ENCODE assay signal across 21 cellular contexts in genomic region chr13:73859841-73860240, GRCh38.
DNase-seq lines count a peak whose midpoint lies in the region; ATAC-seq and TF ChIP-seq lines count a peak whose summit lies in the region.
"Had no signal": no experiment of that assay in that cellular context is flagged by ENCODE, and none has a peak within 500 bp of the region (broad histone marks: within the 10 kb centered on the region; RNA-seq: fewer than 3 reads in every experiment).

No MANE protein-coding gene starts in this region.

- no peak overlapping the region for H4K8ac ChIP-seq in H9 (replicated peaks; ENCODE audit: insufficient read length, low read depth, low read length)

- H3K79me2 ChIP-seq in H9 (ENCODE audit: insufficient read depth, low read length): no peaks in the 10 kb centered on the region

- no peak overlapping the region for H2BK12ac ChIP-seq in H9 (ENCODE audit: insufficient read length, low read depth, low read length)

- no peaks in the 10 kb centered on the region for H4K20me1 ChIP-seq in H9 (ENCODE audit: control insufficient read depth, insufficient read depth, insufficient read length)
- H4K20me1 ChIP-seq: BLaER1 treated with 17β-estradiol and CSF1 and Interleukin-3, amounts not matched to agents 10 nM and 100 nM had no signal

- H4K5ac ChIP-seq in H9 (ENCODE audit: insufficient read length, low read depth, low read length): no peak overlapping the region

- CTCF ChIA-PET in activated CD8-positive, alpha-beta memory T cell treated with anti-CD3 and anti-CD28 coated beads, Interleukin-2, amount 10 ng/mL, durations not matched to agents 7 days and 5 days (lab: Charles Lee): no interaction called here
- CTCF ChIA-PET in naive thymus-derived CD4-positive, alpha-beta T cell (lab: Charles Lee): interaction anchor here (0.6 to 1.5 kb wide), 4 partner anchors 9 to 1360 kb away, joined by 3 to 4 read pairs (median 3); no protein-coding TSS in a partner anchor

- no peaks in the 10 kb centered on the region for H3K27me3 ChIP-seq in H9 (ENCODE audit: insufficient read depth, low read length)
- no peaks in the 10 kb centered on the region for H3K27me3 ChIP-seq in naive thymus-derived CD4-positive, alpha-beta T cell (ENCODE audit: control insufficient read depth in 2 of 2, insufficient read depth in 2 of 2, low read length in 2 of 2)
- H3K27me3 ChIP-seq: BLaER1 treated with 17β-estradiol and CSF1 and Interleukin-3, amounts not matched to agents 10 nM and 100 nM had no signal

- no peak overlapping the region for H2BK15ac ChIP-seq in H9 (ENCODE audit: low read depth, low read length)

- H4K91ac ChIP-seq in H9 (ENCODE audit: insufficient read length, low read depth, low read length): no peak overlapping the region

- H3K4me1 Mint-ChIP-seq in activated CD8-positive, alpha-beta memory T cell treated with anti-CD3 and anti-CD28 coated beads, Interleukin-2, amount 10 ng/mL, durations not matched to agents 7 days and 5 days: peaks cover 5% of the 10 kb centered on the region
- peaks cover 2 to 16% of the 10 kb centered on the region in 2 experiments for H3K4me1 Mint-ChIP-seq in H9
- H3K4me1 Mint-ChIP-seq in activated T-helper 17 cell treated with anti-CD3 and anti-CD28 coated beads, Interleukin-2, amount 50 U/mL, for 72 hours: peaks cover 25% of the 10 kb centered on the region
- peaks cover 5 to 47% (median 37%) of the 10 kb centered on the region in 7 donors for H3K4me1 Mint-ChIP-seq in naive thymus-derived CD4-positive, alpha-beta T cell
- peaks cover 16% of the 10 kb centered on the region for H3K4me1 Mint-ChIP-seq in stimulated activated naive CD8-positive, alpha-beta T cell treated with anti-CD3 and anti-CD28 coated beads, Interleukin-15, amount 100 ng/mL, for 72 hours

- H3K14ac ChIP-seq in H9 (ENCODE audit: insufficient read depth, low read length): no peak overlapping the region

- no peak overlapping the region for H3K27ac ChIP-seq in H9 (ENCODE audit: insufficient read length, low read depth, low read length)
- H3K27ac ChIP-seq in naive thymus-derived CD4-positive, alpha-beta T cell (ENCODE audit: low read depth, low read length): no peak overlapping the region
- H3K27ac ChIP-seq: A549; BLaER1 treated with 17β-estradiol and CSF1 and Interleukin-3, amounts not matched to agents 10 nM and 100 nM had no signal

- H3K56ac ChIP-seq in H9 (ENCODE audit: insufficient read length, low read depth, low read length): no peak overlapping the region

- no peak overlapping the region for H2BK120ac ChIP-seq in H9 (ENCODE audit: low read depth, low read length, poor library complexity, severe bottlenecking)

- no peak overlapping the region for H2BK5ac ChIP-seq in H9 (ENCODE audit: insufficient read length, low read length)

- H3K4me1 ChIP-seq in H9 (ENCODE audit: insufficient read depth, low read length): no peaks in the 10 kb centered on the region
- peaks cover 0 to 13% of the 10 kb centered on the region in 2 donors for H3K4me1 ChIP-seq in naive thymus-derived CD4-positive, alpha-beta T cell (ENCODE audit: control insufficient read depth in 2 of 2, insufficient read depth in 2 of 2, low read length in 2 of 2)
- H3K4me1 ChIP-seq: A549; BLaER1 treated with 17β-estradiol and CSF1 and Interleukin-3, amounts not matched to agents 10 nM and 100 nM; Caco-2 had no signal

- no peak overlapping the region for H2BK20ac ChIP-seq in H9 (ENCODE audit: low read depth, low read length, poor library complexity, severe bottlenecking)

- DNase-seq in activated CD8-positive, alpha-beta memory T cell treated with anti-CD3 and anti-CD28 coated beads, Interleukin-2, amount 10 ng/mL, durations not matched to agents 7 days and 5 days: no peak
- no peak for DNase-seq in activated CD8-positive, alpha-beta memory T cell treated with anti-CD3 and anti-CD28 coated beads, Interleukin-2, amount 50 U/mL, for 48 hours
- DNase-seq in H9: no peak
- no peak for DNase-seq in naive thymus-derived CD4-positive, alpha-beta T cell
- DNase-seq in stimulated activated naive CD8-positive, alpha-beta T cell treated with anti-CD3 and anti-CD28 coated beads, Interleukin-15, amount 100 ng/mL, for 72 hours: no peak
- DNase-seq: Caco-2, EL, H7, Kasumi-1, MM.1S, NCI-H1092 treated with DMSO at 0.1 percent for 48 hours, NCI-H1694, NCI-H2107, NCI-H2227 treated with DMSO at 0.1 percent for 48 hours, NCI-H524, RPMI8226 had no signal

- no peak for TF ChIP-seq CTCF in H9 (conservative IDR thresholded peaks at IDR 0.05)

- H3K9me3 ChIP-seq in H9 (ENCODE audit: control insufficient read depth, low read depth, low read length): no peaks in the 10 kb centered on the region
- H3K9me3 ChIP-seq in naive thymus-derived CD4-positive, alpha-beta T cell (ENCODE audit: control insufficient read depth in 2 of 3, low read length in 3 of 3): no peaks in the 10 kb centered on the region
- H3K9me3 ChIP-seq: A549, Caco-2 had no signal

- intact Hi-C loops in naive thymus-derived CD4-positive, alpha-beta T cell (cut with micrococcal nuclease): no loop called here

- H3K36me3 Mint-ChIP-seq in activated CD8-positive, alpha-beta memory T cell treated with anti-CD3 and anti-CD28 coated beads, Interleukin-2, amount 10 ng/mL, durations not matched to agents 7 days and 5 days: no peaks in the 10 kb centered on the region
- no peaks in the 10 kb centered on the region; a peak in 1 of 7 replicates for H3K36me3 Mint-ChIP-seq in H9 (ENCODE audit: insufficient read depth in 1 of 3, low read depth in 3 of 3)
- no peaks in the 10 kb centered on the region for H3K36me3 Mint-ChIP-seq in activated T-helper 17 cell treated with anti-CD3 and anti-CD28 coated beads, Interleukin-2, amount 50 U/mL, for 72 hours (ENCODE audit: low read depth)
- peaks cover 7 to 38% (median 24%) of the 10 kb centered on the region in 5 donors for H3K36me3 Mint-ChIP-seq in naive thymus-derived CD4-positive, alpha-beta T cell

- no peaks in the 10 kb centered on the region for H3K23me2 ChIP-seq in H9 (ENCODE audit: insufficient read length, low read depth, low read length, poor library complexity, severe bottlenecking)

- no peaks in the 10 kb centered on the region for H3K9me3 Mint-ChIP-seq in activated CD8-positive, alpha-beta memory T cell treated with anti-CD3 and anti-CD28 coated beads, Interleukin-2, amount 10 ng/mL, durations not matched to agents 7 days and 5 days (ENCODE audit: low read depth)
- H3K9me3 Mint-ChIP-seq in H9: no peaks in the 10 kb centered on the region
- H3K9me3 Mint-ChIP-seq in activated T-helper 17 cell treated with anti-CD3 and anti-CD28 coated beads, Interleukin-2, amount 50 U/mL, for 72 hours: no peaks in the 10 kb centered on the region
- peaks cover 0 to 4% (median 0%) of the 10 kb centered on the region in 11 donors for H3K9me3 Mint-ChIP-seq in naive thymus-derived CD4-positive, alpha-beta T cell
- H3K9me3 Mint-ChIP-seq in stimulated activated naive CD8-positive, alpha-beta T cell treated with anti-CD3 and anti-CD28 coated beads, Interleukin-15, amount 100 ng/mL, for 72 hours: peaks cover 0 to 3% of the 10 kb centered on the region in 2 donors

- H3T11ph ChIP-seq in H9 (ENCODE audit: low read length): no peak overlapping the region

- H3K27me3 Mint-ChIP-seq in activated CD8-positive, alpha-beta memory T cell treated with anti-CD3 and anti-CD28 coated beads, Interleukin-2, amount 10 ng/mL, durations not matched to agents 7 days and 5 days: no peaks in the 10 kb centered on the region
- no peaks in the 10 kb centered on the region for H3K27me3 Mint-ChIP-seq in H9 (ENCODE audit: low read depth)
- H3K27me3 Mint-ChIP-seq in activated T-helper 17 cell treated with anti-CD3 and anti-CD28 coated beads, Interleukin-2, amount 50 U/mL, for 72 hours: no peaks in the 10 kb centered on the region
- no peaks in the 10 kb centered on the region for H3K27me3 Mint-ChIP-seq in naive thymus-derived CD4-positive, alpha-beta T cell
- H3K27me3 Mint-ChIP-seq in stimulated activated naive CD8-positive, alpha-beta T cell treated with anti-CD3 and anti-CD28 coated beads, Interleukin-15, amount 100 ng/mL, for 72 hours: no peaks in the 10 kb centered on the region

- H3K4me3 Mint-ChIP-seq in activated CD8-positive, alpha-beta memory T cell treated with anti-CD3 and anti-CD28 coated beads, Interleukin-2, amount 10 ng/mL, durations not matched to agents 7 days and 5 days: peak overlapping the region; percentile 24
- H3K4me3 Mint-ChIP-seq in H9: no peak overlapping the region
- peak overlapping the region; percentile 87 for H3K4me3 Mint-ChIP-seq in activated T-helper 17 cell treated with anti-CD3 and anti-CD28 coated beads, Interleukin-2, amount 50 U/mL, for 72 hours
- H3K4me3 Mint-ChIP-seq in naive thymus-derived CD4-positive, alpha-beta T cell: no peak overlapping the region
- no peak overlapping the region for H3K4me3 Mint-ChIP-seq in stimulated activated naive CD8-positive, alpha-beta T cell treated with anti-CD3 and anti-CD28 coated beads, Interleukin-15, amount 100 ng/mL, for 72 hours

- H3K18ac ChIP-seq in H9 (ENCODE audit: insufficient read length, low read depth, low read length): no peak overlapping the region

- H3K27ac Mint-ChIP-seq in activated CD8-positive, alpha-beta memory T cell treated with anti-CD3 and anti-CD28 coated beads, Interleukin-2, amount 10 ng/mL, durations not matched to agents 7 days and 5 days: peak overlapping the region; percentile 61
- peak overlapping the region in 2 of 3 experiments; percentile 4 to 10; a peak in 2 of 7 replicates for H3K27ac Mint-ChIP-seq in H9
- H3K27ac Mint-ChIP-seq in activated T-helper 17 cell treated with anti-CD3 and anti-CD28 coated beads, Interleukin-2, amount 50 U/mL, for 72 hours: peak overlapping the region; percentile 91
- peak overlapping the region in 8 of 9 donors; percentile 9 to 60 (median 26) for H3K27ac Mint-ChIP-seq in naive thymus-derived CD4-positive, alpha-beta T cell
- no peak overlapping the region for H3K27ac Mint-ChIP-seq in stimulated activated naive CD8-positive, alpha-beta T cell treated with anti-CD3 and anti-CD28 coated beads, Interleukin-15, amount 100 ng/mL, for 72 hours

- no peaks in the 10 kb centered on the region for H3K36me3 ChIP-seq in naive thymus-derived CD4-positive, alpha-beta T cell (ENCODE audit: control insufficient read depth in 2 of 3, insufficient read depth in 3 of 3, low read length in 3 of 3)

- no peak overlapping the region for H3K23ac ChIP-seq in H9 (ENCODE audit: insufficient read length, low read depth, low read length)

- no peak overlapping the region for H2AK5ac ChIP-seq in H9 (ENCODE audit: insufficient read length, low read length)

- no peak for ATAC-seq in activated CD8-positive, alpha-beta memory T cell treated with anti-CD3 and anti-CD28 coated beads, Interleukin-2, amount 10 ng/mL, durations not matched to agents 7 days and 5 days
- ATAC-seq in activated T-helper 17 cell treated with anti-CD3 and anti-CD28 coated beads, Interleukin-2, amount 50 U/mL, for 72 hours (replicated peaks): peak; percentile 37
- ATAC-seq in naive thymus-derived CD4-positive, alpha-beta T cell: peak; percentile 48
- ATAC-seq in GM19463 (IDR thresholded peaks at IDR 0.05; ENCODE audit: unreplicated experiment) (no peak), GM18498 (IDR thresholded peaks at IDR 0.05; ENCODE audit: unreplicated experiment) (no peak)
- ATAC-seq in stimulated activated naive CD8-positive, alpha-beta T cell treated with anti-CD3 and anti-CD28 coated beads, Interleukin-15, amount 100 ng/mL, for 72 hours: no peak
- ATAC-seq: A549 had no signal

- no peak overlapping the region for H3K4ac ChIP-seq in H9 (ENCODE audit: low read depth, low read length)

- H3K4me3 ChIP-seq in naive thymus-derived CD4-positive, alpha-beta T cell (ENCODE audit: low read length): no peak overlapping the region
- H3K4me3 ChIP-seq: A549; BLaER1 treated with 17β-estradiol and CSF1 and Interleukin-3, amounts not matched to agents 10 nM and 100 nM had no signal

- POLR2A ChIA-PET in naive thymus-derived CD4-positive, alpha-beta T cell (lab: Charles Lee): interaction anchor here (1.3 kb wide), 1 partner anchor 275 kb away, joined by 6 read pairs; the partner anchor contains the start of gene KLF12

- H2AFZ ChIP-seq in H9 (ENCODE audit: low read length): no peak overlapping the region

- WGBS in H9 (ENCODE audit: extremely low coverage, insufficient read length, low lambda C conversion rate): no CpG with 5 or more reads among the region's 4 CpGs

- no peak overlapping the region for H3K4me2 ChIP-seq in H9 (ENCODE audit: insufficient read depth, insufficient read length, low read length)
- H3K4me2 ChIP-seq: A549; BLaER1 treated with 17β-estradiol and CSF1 and Interleukin-3, amounts not matched to agents 10 nM and 100 nM had no signal

- no peak overlapping the region for H3K9ac ChIP-seq in H9 (ENCODE audit: extremely low read depth, insufficient read length, low read length)
- H3K9ac ChIP-seq: BLaER1 treated with 17β-estradiol and CSF1 and Interleukin-3, amounts not matched to agents 10 nM and 100 nM had no signal

- no peaks in the 10 kb centered on the region for H3K79me1 ChIP-seq in H9 (ENCODE audit: insufficient read depth, low read depth, low read length, poor library complexity, severe bottlenecking)

Comparison
In these comparisons a context has a peak if more than half of its experiments do, and no peak if none do; other contexts are left out.
1. ATAC-seq: peak in activated T-helper 17 cell treated with anti-CD3 and anti-CD28 coated beads, Interleukin-2, amount 50 U/mL, for 72 hours (single experiment) and naive thymus-derived CD4-positive, alpha-beta T cell (single experiment); none in activated CD8-positive, alpha-beta memory T cell treated with anti-CD3 and anti-CD28 coated beads, Interleukin-2, amount 10 ng/mL, durations not matched to agents 7 days and 5 days (single experiment), GM19463 (single experiment), stimulated activated naive CD8-positive, alpha-beta T cell treated with anti-CD3 and anti-CD28 coated beads, Interleukin-15, amount 100 ng/mL, for 72 hours (single experiment) and GM18498 (single experiment).
2. H3K27ac Mint-ChIP-seq: peak in activated CD8-positive, alpha-beta memory T cell treated with anti-CD3 and anti-CD28 coated beads, Interleukin-2, amount 10 ng/mL, durations not matched to agents 7 days and 5 days (single experiment), H9 (2 of 3), activated T-helper 17 cell treated with anti-CD3 and anti-CD28 coated beads, Interleukin-2, amount 50 U/mL, for 72 hours (single experiment) and naive thymus-derived CD4-positive, alpha-beta T cell (8 of 9); none in stimulated activated naive CD8-positive, alpha-beta T cell treated with anti-CD3 and anti-CD28 coated beads, Interleukin-15, amount 100 ng/mL, for 72 hours (0 of 2).
3. H3K4me3 Mint-ChIP-seq: peak in activated CD8-positive, alpha-beta memory T cell treated with anti-CD3 and anti-CD28 coated beads, Interleukin-2, amount 10 ng/mL, durations not matched to agents 7 days and 5 days (single experiment) and activated T-helper 17 cell treated with anti-CD3 and anti-CD28 coated beads, Interleukin-2, amount 50 U/mL, for 72 hours (single experiment); none in H9 (0 of 2), naive thymus-derived CD4-positive, alpha-beta T cell (0 of 10) and stimulated activated naive CD8-positive, alpha-beta T cell treated with anti-CD3 and anti-CD28 coated beads, Interleukin-15, amount 100 ng/mL, for 72 hours (0 of 2).